ENCODE assay signal across 13 cellular contexts in the genomic region with DNA sequence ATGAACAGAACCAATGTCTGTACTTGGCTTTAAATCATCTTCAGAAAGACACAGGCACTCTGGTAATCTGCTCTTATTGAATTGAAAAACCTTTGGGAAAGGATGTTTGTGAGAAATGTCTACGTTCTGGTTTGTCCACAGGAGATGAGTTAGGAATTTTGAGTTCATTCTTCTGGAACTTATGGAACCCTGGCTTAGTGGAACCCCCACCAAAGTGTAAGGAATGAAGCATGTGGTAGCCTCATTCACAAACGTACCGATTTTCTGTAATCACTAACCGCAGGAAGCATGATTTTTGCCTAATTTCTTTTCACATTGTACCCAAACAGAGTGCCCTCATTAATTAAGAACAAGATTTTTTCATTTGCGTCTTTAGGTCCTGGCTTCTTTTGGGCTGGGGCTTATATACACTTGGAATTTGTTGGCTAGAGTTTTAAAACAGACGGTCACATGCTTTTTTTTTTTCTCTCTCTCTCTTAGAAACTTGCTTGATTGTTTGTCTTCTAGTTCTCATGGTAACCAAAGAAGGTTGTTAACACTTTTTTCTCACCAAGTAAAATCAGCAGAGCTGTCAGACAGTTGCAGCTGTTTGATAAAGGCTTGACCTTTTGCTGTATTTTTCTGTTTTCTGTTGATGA.
DNase-seq lines count a peak whose midpoint lies in the region.
"Had no signal": no experiment of that assay in that cellular context is flagged by ENCODE, and none has a peak within 500 bp of the region (broad histone marks: within the 10 kb centered on the region; RNA-seq: fewer than 3 reads in every experiment).

No MANE protein-coding gene starts in this region.

- peak overlapping the region; percentile 46 for H3K27ac ChIP-seq in mesenchymal stem cell (ENCODE audit: low read length, poor library complexity, severe bottlenecking)
- H3K27ac ChIP-seq: adrenal gland, Peyer's patch had no signal

- H4K8ac ChIP-seq in mesenchymal stem cell (ENCODE audit: low read length) = no peak overlapping the region

- no peak overlapping the region for H4K91ac ChIP-seq in mesenchymal stem cell (ENCODE audit: low read length)

- no peak overlapping the region for H3K18ac ChIP-seq in mesenchymal stem cell (ENCODE audit: low read depth in 1 of 2, low read length in 2 of 2)

- H2BK120ac ChIP-seq in mesenchymal stem cell (ENCODE audit: low read depth, low read length) = no peak overlapping the region

- H2BK5ac ChIP-seq in mesenchymal stem cell (ENCODE audit: low read depth, low read length, poor library complexity, severe bottlenecking) = peak overlapping the region; percentile 20

- no peak overlapping the region for H2BK15ac ChIP-seq in mesenchymal stem cell (ENCODE audit: low read depth, poor library complexity, severe bottlenecking)

- WGBS in mesenchymal stem cell = 73% methylated on average over 5 of the region's 6 CpGs

- no peak overlapping the region for H3K9ac ChIP-seq in endocrine pancreas (ENCODE audit: control insufficient read depth, insufficient read depth, low read length)
- H3K9ac ChIP-seq in mesenchymal stem cell (ENCODE audit: low read length) = no peak overlapping the region
- H3K9ac ChIP-seq in skeletal muscle satellite cell (ENCODE audit: low read depth, low read length) = peak overlapping the region; percentile 70

- H3K36me3 ChIP-seq in endocrine pancreas (ENCODE audit: control insufficient read depth, insufficient read depth, low read length) = no peaks in the 10 kb centered on the region
- H3K36me3 ChIP-seq in mesenchymal stem cell (ENCODE audit: control insufficient read depth in 1 of 2, insufficient read depth in 2 of 2, low read depth in 1 of 2, low read length in 2 of 2) = no peaks in the 10 kb centered on the region
- no peaks in the 10 kb centered on the region for H3K36me3 ChIP-seq in skeletal muscle satellite cell (ENCODE audit: insufficient read depth, low read length)
- H3K36me3 ChIP-seq: adrenal gland, Peyer's patch had no signal

- H3K23ac ChIP-seq in mesenchymal stem cell (ENCODE audit: low read length in 2 of 2) = no peak overlapping the region

- DNase-seq in NCI-H2171 treated with DMSO at 0.1 percent for 48 hours (lab: John Stamatoyannopoulos, UW) = peak; percentile 44
- DNase-seq in NCI-H2171 (lab: John Stamatoyannopoulos, UW) = no peak
- peak; percentile 87 for DNase-seq in mesenchymal stem cell
- no peak for DNase-seq in NCI-H128 (lab: John Stamatoyannopoulos, UW; ENCODE audit: unreplicated experiment)
- DNase-seq in germinal center (ENCODE audit: low spot score) = no peak
- no peak for DNase-seq in NCI-H2196 treated with DMSO at 0.1 percent for 48 hours (lab: John Stamatoyannopoulos, UW; ENCODE audit: unreplicated experiment)
- DNase-seq: activated CD4-positive, alpha-beta T cell treated with anti-CD3 and anti-CD28 coated beads, Interleukin-2, amount 10 ng/mL, durations not matched to agents 24 days and 14 days; adrenal gland; NCI-H510A; Peyer's patch; T-helper 2 cell had no signal

- H3K4me3 ChIP-seq in endocrine pancreas (ENCODE audit: control insufficient read depth, insufficient read depth, low read length) = peak overlapping the region; percentile 42
- H3K4me3 ChIP-seq in mesenchymal stem cell (ENCODE audit: insufficient read depth in 1 of 2, low read depth in 1 of 2, low read length in 2 of 2) = no peak overlapping the region
- no peak overlapping the region for H3K4me3 ChIP-seq in skeletal muscle satellite cell (ENCODE audit: low read length)
- H3K4me3 ChIP-seq: adrenal gland, Peyer's patch had no signal

- H3K4me1 ChIP-seq in endocrine pancreas (ENCODE audit: control insufficient read depth, insufficient read depth, low read length) (peaks cover 13% of the 10 kb centered on the region), mesenchymal stem cell (ENCODE audit: control insufficient read depth, insufficient read depth, low read depth, low read length) (no peaks in the 10 kb centered on the region), skeletal muscle satellite cell (ENCODE audit: control insufficient read depth, insufficient read depth, low read length) (peaks cover 51% of the 10 kb centered on the region)
- H3K4me1 ChIP-seq: adrenal gland, Peyer's patch had no signal

- H3K14ac ChIP-seq in mesenchymal stem cell (ENCODE audit: low read length in 2 of 2) = no peak overlapping the region

- H3K27me3 ChIP-seq in endocrine pancreas (ENCODE audit: control insufficient read depth, insufficient read depth, low read length) (no peaks in the 10 kb centered on the region), mesenchymal stem cell (ENCODE audit: control insufficient read depth in 1 of 2, insufficient read depth in 1 of 2, low read length in 2 of 2) (no peaks in the 10 kb centered on the region), skeletal muscle satellite cell (ENCODE audit: control insufficient read depth, insufficient read depth, low read length) (no peaks in the 10 kb centered on the region)
- H3K27me3 ChIP-seq: adrenal gland, Peyer's patch had no signal

- peak overlapping the region in 1 of 2 experiments; percentile 37 for H3K4ac ChIP-seq in mesenchymal stem cell (ENCODE audit: low read depth in 1 of 2, low read length in 2 of 2)

- no peak overlapping the region for H3K4me2 ChIP-seq in mesenchymal stem cell (ENCODE audit: low read length, poor library complexity, severe bottlenecking)
- no peak overlapping the region for H3K4me2 ChIP-seq in skeletal muscle satellite cell (ENCODE audit: low read length)

- H3K9me3 ChIP-seq in endocrine pancreas (ENCODE audit: control insufficient read depth, low read length) = no peaks in the 10 kb centered on the region
- no peaks in the 10 kb centered on the region for H3K9me3 ChIP-seq in mesenchymal stem cell (ENCODE audit: control insufficient read depth, low read length)
- H3K9me3 ChIP-seq in skeletal muscle satellite cell (replicated peaks; ENCODE audit: low read length) = no peaks in the 10 kb centered on the region
- H3K9me3 ChIP-seq: adrenal gland, Peyer's patch had no signal

- no peak overlapping the region for H2AFZ ChIP-seq in mesenchymal stem cell (ENCODE audit: low read depth, low read length)

- no peak overlapping the region for H2BK12ac ChIP-seq in mesenchymal stem cell (ENCODE audit: low read length in 2 of 2)

- H3K79me1 ChIP-seq in mesenchymal stem cell (replicated peaks; ENCODE audit: low read length, poor library complexity, severe bottlenecking) = no peaks in the 10 kb centered on the region

- no peak overlapping the region for H2AK5ac ChIP-seq in mesenchymal stem cell (ENCODE audit: low read length, severe bottlenecking)

Comparison
In these comparisons a context has a peak if more than half of its experiments do, and no peak if none do; other contexts are left out.
1. DNase-seq: peak in NCI-H2171 treated with DMSO at 0.1 percent for 48 hours (single experiment) and mesenchymal stem cell (single experiment); none in NCI-H2171 (single experiment), NCI-H128 (single experiment), germinal center (single experiment) and NCI-H2196 treated with DMSO at 0.1 percent for 48 hours (single experiment).